Comparison of ENCODE assay signal across 16 cellular contexts in genomic region chr9:132478353-132478752, GRCh38.
DNase-seq lines count a peak whose midpoint lies in the region; ATAC-seq lines count a peak whose summit lies in the region.
"Had no signal": no experiment of that assay in that cellular context is flagged by ENCODE, and none has a peak within 500 bp of the region (broad histone marks: within the 10 kb centered on the region; RNA-seq: fewer than 3 reads in every experiment).

No MANE protein-coding gene starts in this region.

- no peak overlapping the region for H3K4me2 ChIP-seq in neuronal stem cell (ENCODE audit: insufficient read depth, low read length, poor library complexity, severe bottlenecking)
- H3K4me2 ChIP-seq: A549 had no signal

- H3K14ac ChIP-seq in neuronal stem cell (ENCODE audit: low read length): no peak overlapping the region

- peak overlapping the region; percentile 49 for H2AK5ac ChIP-seq in neuronal stem cell (ENCODE audit: low read depth, low read length)

- H2BK5ac ChIP-seq in neuronal stem cell (ENCODE audit: low read length): no peak overlapping the region

- ATAC-seq in left ventricle myocardium superior (no peak), Right ventricle myocardium inferior (no peak)
- ATAC-seq: A549; CD8-positive, alpha-beta T cell had no signal

- no peak overlapping the region for H4K8ac ChIP-seq in neuronal stem cell (ENCODE audit: low read depth, low read length)

- H3K23ac ChIP-seq in neuronal stem cell (ENCODE audit: low read depth, low read length, poor library complexity): no peak overlapping the region

- H3K9me3 ChIP-seq in neuronal stem cell (replicated peaks in 1 of 2; ENCODE audit: control insufficient read depth in 2 of 2, insufficient read depth in 1 of 2, low read depth in 1 of 2, low read length in 2 of 2): no peaks in the 10 kb centered on the region
- H3K9me3 ChIP-seq: A549; BLaER1 treated with 17β-estradiol and CSF1 and Interleukin-3, amounts not matched to agents 10 nM and 100 nM had no signal

- no peak overlapping the region for H2BK120ac ChIP-seq in neuronal stem cell (ENCODE audit: low read depth, low read length)

- no peak overlapping the region for H4K91ac ChIP-seq in neuronal stem cell (ENCODE audit: low read depth, low read length, poor library complexity)

- H3K27me3 ChIP-seq in neuronal stem cell (ENCODE audit: control insufficient read depth in 3 of 3, insufficient read depth in 3 of 3, low read depth in 1 of 3, low read length in 3 of 3): no peaks in the 10 kb centered on the region

- no peak overlapping the region for H3K4me3 ChIP-seq in neuronal stem cell (ENCODE audit: low read length in 2 of 2)
- H3K4me3 ChIP-seq: A549; BLaER1 treated with 17β-estradiol and CSF1 and Interleukin-3, amounts not matched to agents 10 nM and 100 nM had no signal

- H3K27ac ChIP-seq in neuronal stem cell (replicated peaks; ENCODE audit: low read length): no peak overlapping the region
- H3K27ac ChIP-seq: 22Rv1; A549; BLaER1 treated with 17β-estradiol and CSF1 and Interleukin-3, amounts not matched to agents 10 nM and 100 nM; C4-2B had no signal

- no peaks in the 10 kb centered on the region for H3K36me3 ChIP-seq in neuronal stem cell (replicated peaks in 1 of 2; ENCODE audit: control insufficient read depth in 2 of 2, insufficient read depth in 2 of 2, low read length in 2 of 2)
- H3K36me3 ChIP-seq: BLaER1 treated with 17β-estradiol and CSF1 and Interleukin-3, amounts not matched to agents 10 nM and 100 nM had no signal

- peak overlapping the region; percentile 88 for H3K18ac ChIP-seq in neuronal stem cell (ENCODE audit: low read length)

- intact Hi-C loops in left ventricle myocardium superior (cut with micrococcal nuclease) (no loop called here), Right ventricle myocardium inferior (cut with DNase I) (no loop called here)

- H3K79me1 ChIP-seq in neuronal stem cell (ENCODE audit: low read depth, low read length): no peaks in the 10 kb centered on the region

- H3K9ac ChIP-seq in neuronal stem cell (ENCODE audit: low read depth, low read length, poor library complexity): peak overlapping the region; percentile 6
- H3K9ac ChIP-seq: BLaER1 treated with 17β-estradiol and CSF1 and Interleukin-3, amounts not matched to agents 10 nM and 100 nM had no signal

- no peak overlapping the region for H3K4ac ChIP-seq in neuronal stem cell (ENCODE audit: low read length)

- H2AFZ ChIP-seq in neuronal stem cell (ENCODE audit: low read length): no peak overlapping the region

- no CpG with 5 or more reads among the region's 13 CpGs for whole genome bisulfite sequencing in neuronal stem cell (ENCODE audit: extremely low coverage in 2 of 2, insufficient read length in 2 of 2, insufficient replicate concordance in 1 of 2), 2 donors

- peaks cover 33 to 35% of the 10 kb centered on the region in 2 donors for H3K4me1 ChIP-seq in neuronal stem cell (ENCODE audit: control insufficient read depth in 2 of 2, insufficient read depth in 1 of 2, low read depth in 1 of 2, low read length in 2 of 2)
- H3K4me1 ChIP-seq: A549 had no signal

- H2BK12ac ChIP-seq in neuronal stem cell (ENCODE audit: low read length): peak overlapping the region; percentile 30

- DNase-seq in left ventricle myocardium superior (peak; percentile 5), Right ventricle myocardium inferior (ENCODE audit: missing footprints) (no peak), neuronal stem cell (ENCODE audit: low spot score) (no peak), HT-29 (ENCODE audit: low spot score) (no peak), hippocampal formation (lab: John Stamatoyannopoulos, UW) (no peak)
- DNase-seq: AML-193; Caco-2; Calu3; CD4-positive, alpha-beta T cell; CD8-positive, alpha-beta T cell; DMS79 treated with DMSO at 0.1 percent for 48 hours; GF-D8 had no signal

- peak overlapping the region; percentile 90 for H2BK15ac ChIP-seq in neuronal stem cell (ENCODE audit: low read length)
